11 cellular contexts compared by ENCODE assay signal in the genomic region with DNA sequence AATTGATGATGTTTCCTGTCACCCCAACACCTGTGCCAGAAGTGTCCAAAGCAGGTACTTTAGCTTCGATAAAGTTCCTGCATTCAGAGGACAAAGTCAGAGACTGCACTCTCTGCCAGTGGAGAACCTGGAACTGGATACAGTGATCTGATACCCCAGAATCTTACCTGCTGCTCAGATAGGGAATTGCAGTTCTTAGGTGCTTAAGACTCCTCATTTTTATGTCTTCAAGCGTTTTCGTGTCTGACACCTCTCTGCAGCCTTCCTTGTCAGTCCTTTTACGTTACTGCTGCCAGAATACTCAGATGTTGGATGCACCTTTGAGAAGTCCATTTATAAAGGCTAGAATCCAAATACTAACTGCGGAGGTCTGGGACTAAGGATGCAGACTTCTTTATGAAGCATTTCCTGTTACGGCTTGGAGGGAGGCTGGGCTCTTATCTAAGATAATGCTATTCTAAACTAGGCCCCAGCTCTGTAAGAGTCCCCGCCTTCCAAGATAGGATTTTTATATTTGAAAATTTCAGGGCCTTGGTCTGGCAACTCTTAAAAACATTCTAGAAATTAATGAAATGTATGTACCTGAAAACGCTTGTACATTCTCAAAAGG. TPM values are rescaled to one million over a fixed set of nuclear protein-coding genes. Genes with fewer than 3 reads are reported as not detected.
DNase-seq lines count a peak whose midpoint lies in the region; TF ChIP-seq lines count a peak whose summit lies in the region.
"Had no signal": no experiment of that assay in that cellular context is flagged by ENCODE, and none has a peak within 500 bp of the region (broad histone marks: within the 10 kb centered on the region; RNA-seq: fewer than 3 reads in every experiment).

No MANE protein-coding gene starts in this region.

- H3K4me1 ChIP-seq in cardiac muscle cell (ENCODE audit: low read depth) (peaks cover 31% of the 10 kb centered on the region), iPS-20b (ENCODE audit: insufficient read depth, low read length) (peaks cover 14% of the 10 kb centered on the region; the same call in 1 of the 2 replicates), urinary bladder (ENCODE audit: insufficient read depth) (peaks cover 3% of the 10 kb centered on the region)

- H3K27ac ChIP-seq in cardiac muscle cell (peak overlapping the region; percentile 83), WERI-Rb-1 (no peak overlapping the region), iPS-20b (ENCODE audit: low read length) (no peak overlapping the region), urinary bladder (ENCODE audit: low read depth) (no peak overlapping the region)

- TF ChIP-seq CTCF in cardiac muscle cell (IDR thresholded peaks at IDR 0.05; ENCODE audit: low read depth, low read length), result no peak
- no peak for TF ChIP-seq CTCF in WERI-Rb-1 (IDR thresholded peaks at IDR 0.05; ENCODE audit: low read depth, low read length)

- no peak overlapping the region for H3K9ac ChIP-seq in iPS-20b (ENCODE audit: low read depth, low read length)

- WGBS in urinary bladder, result 45% methylated on average over 8 of the region's 8 CpGs

- DNase-seq in cardiac muscle cell (ENCODE audit: low read depth in 1 of 2, low spot score in 1 of 2) (peak; percentile 32 to 40), cardiac septum (ENCODE audit: low spot score) (no peak), WERI-Rb-1 (no peak), NCI-H2029 (lab: John Stamatoyannopoulos, UW) (no peak), hippocampal formation (lab: John Stamatoyannopoulos, UW) (no peak)
- DNase-seq in stimulated activated CD4-positive, alpha-beta T cell treated with anti-CD3 and anti-CD28 coated beads, Interleukin-4, amount 100 ng/mL, for 4 hours, result no peak
- DNase-seq: activated naive CD8-positive, alpha-beta T cell treated with anti-CD3 and anti-CD28 coated beads, Interleukin-2, amount 10 ng/mL, durations not matched to agents 7 days and 5 days; NCI-H345; T-helper 9 cell had no signal

- H3K4me3 ChIP-seq in cardiac muscle cell (peak overlapping the region; percentile 62), WERI-Rb-1 (ENCODE audit: low read depth, low read length) (peak overlapping the region; percentile 97), iPS-20b (ENCODE audit: low read length) (peak overlapping the region; percentile 75; the same call in 1 of the 2 replicates), urinary bladder (ENCODE audit: low read depth, low read length) (peak overlapping the region; percentile 8)

- H3K36me3 ChIP-seq in cardiac muscle cell (no peaks in the 10 kb centered on the region), WERI-Rb-1 (peaks cover 33% of the 10 kb centered on the region), iPS-20b (ENCODE audit: insufficient read depth, low read depth, low read length) (no peaks in the 10 kb centered on the region; the same call in 1 of the 2 replicates), urinary bladder (ENCODE audit: insufficient read depth) (no peaks in the 10 kb centered on the region)

- no peaks in the 10 kb centered on the region for H3K9me3 ChIP-seq in cardiac muscle cell (ENCODE audit: low read depth)
- no peaks in the 10 kb centered on the region for H3K9me3 ChIP-seq in WERI-Rb-1 (ENCODE audit: severe bottlenecking)
- H3K9me3 ChIP-seq in iPS-20b (ENCODE audit: insufficient read depth, low read depth, low read length), result no peaks in the 10 kb centered on the region

- intact Hi-C loops in cardiac septum (cut with DNase I), result loop anchor here (5.0 kb wide), 1 partner anchor 174 kb away; no protein-coding TSS in a partner anchor

- H3K27me3 ChIP-seq in cardiac muscle cell (no peaks in the 10 kb centered on the region), WERI-Rb-1 (ENCODE audit: insufficient read depth, low read depth, severe bottlenecking) (no peaks in the 10 kb centered on the region), iPS-20b (ENCODE audit: insufficient read depth, low read length) (peaks cover 39% of the 10 kb centered on the region)

RNA-seq across cellular contexts. Expression of a gene that starts 1.9 kb away (rescaled TPM):
- total RNA-seq in cardiac muscle cell, result 180 and 214 TPM in 2 replicates
- 303 and 385 TPM in 2 replicates for polyA plus RNA-seq in cardiac muscle cell
- 73.7 TPM for total RNA-seq in cardiac septum
- 51.6 TPM for total RNA-seq in urinary bladder
- 25.0 TPM for polyA plus RNA-seq in urinary bladder

Comparison
In these comparisons a context has a peak if more than half of its experiments do, and no peak if none do; other contexts are left out.
1. DNase-seq: peak in cardiac muscle cell (2 of 2); none in cardiac septum (single experiment), WERI-Rb-1 (single experiment), NCI-H2029 (single experiment), hippocampal formation (0 of 2) and stimulated activated CD4-positive, alpha-beta T cell treated with anti-CD3 and anti-CD28 coated beads, Interleukin-4, amount 100 ng/mL, for 4 hours (0 of 2).
2. H3K4me3 ChIP-seq: peak in every context shown above with its lines; median percentile 97 in WERI-Rb-1; 75 in iPS-20b; 62 in cardiac muscle cell; 8 in urinary bladder.